In the genomic region with DNA sequence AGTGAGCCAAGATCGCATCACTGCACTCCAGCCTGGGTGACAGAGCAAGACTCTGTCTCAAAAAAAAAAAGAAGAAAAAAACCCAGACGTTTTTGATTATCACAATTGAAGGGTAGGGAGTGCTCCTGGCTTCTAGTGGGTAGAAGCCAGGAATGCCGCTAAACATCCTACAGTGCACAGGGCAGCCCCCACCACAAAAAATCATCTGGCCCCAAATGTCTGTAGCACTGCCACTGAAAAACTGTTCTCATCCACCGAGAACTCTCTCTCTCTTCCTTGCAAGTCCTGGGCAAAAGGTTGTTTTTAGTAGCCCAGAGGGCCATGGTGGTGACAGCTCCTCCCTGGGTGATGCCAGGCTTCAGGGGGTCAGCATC, we compare ENCODE assay signal across 12 cellular contexts. TPM values are rescaled to one million over a fixed set of nuclear protein-coding genes. Genes with fewer than 3 reads are reported as not detected.
A peak's percentile ranks its signal among the peaks of the same experiment; 100 is the strongest.
DNase-seq lines count a peak whose midpoint lies in the region; ATAC-seq, FAIRE-seq and TF ChIP-seq lines count a peak whose summit lies in the region.
"Had no signal": no experiment of that assay in that cellular context is flagged by ENCODE, and none has a peak within 500 bp of the region (broad histone marks: within the 10 kb centered on the region; RNA-seq: fewer than 3 reads in every experiment).

No MANE protein-coding gene starts in this region.

- H3K27me3 Mint-ChIP-seq in activated T-helper 17 cell treated with anti-CD3 and anti-CD28 coated beads, Interleukin-2, amount 50 U/mL, for 72 hours: no peaks in the 10 kb centered on the region
- H3K27me3 Mint-ChIP-seq: memory B cell; stimulated activated naive CD8-positive, alpha-beta T cell treated with anti-CD3 and anti-CD28 coated beads, Interleukin-15, Interleukin-2, amounts not matched to agents 100 ng/mL and 50 ng/mL, for 24 hours had no signal

- DNase-seq in HCT116 (ENCODE audit: low read depth, low spot score): no peak
- DNase-seq in keratinocyte (ENCODE audit: low read depth, low spot score): no peak
- DNase-seq in stomach: no peak
- no peak for DNase-seq in prostate gland (ENCODE audit: low spot score)
- DNase-seq: activated CD8-positive, alpha-beta memory T cell treated with anti-CD3 and anti-CD28 coated beads, Interleukin-2, amount 50 U/mL, for 4 hours had no signal

- no peak for TF ChIP-seq RAD21 in HCT116 (IDR thresholded peaks at IDR 0.05; ENCODE audit: low read depth)

- 45 to 67% (median 61%) methylated on average over 4 of the region's 4 CpGs for WGBS in stomach, 5 donors
- WGBS in prostate gland: 52% methylated on average over 4 of the region's 4 CpGs

- no peaks in the 10 kb centered on the region for H3K36me3 ChIP-seq in HCT116 (ENCODE audit: control insufficient read depth in 1 of 2, insufficient read depth in 2 of 2, low read length in 2 of 2)
- no peaks in the 10 kb centered on the region for H3K36me3 ChIP-seq in keratinocyte (ENCODE audit: control insufficient read depth in 2 of 2, extremely low read depth in 1 of 2, insufficient read depth in 2 of 2, low read length in 2 of 2)
- no peaks in the 10 kb centered on the region for H3K36me3 ChIP-seq in stomach
- H3K36me3 ChIP-seq in prostate gland: no peaks in the 10 kb centered on the region
- H3K36me3 ChIP-seq: MG63 had no signal

- peak overlapping the region; percentile 90 for H3K27ac Mint-ChIP-seq in activated T-helper 17 cell treated with anti-CD3 and anti-CD28 coated beads, Interleukin-2, amount 50 U/mL, for 72 hours

- H3K36me3 Mint-ChIP-seq in activated T-helper 17 cell treated with anti-CD3 and anti-CD28 coated beads, Interleukin-2, amount 50 U/mL, for 72 hours (ENCODE audit: low read depth): no peaks in the 10 kb centered on the region
- H3K36me3 Mint-ChIP-seq: memory B cell had no signal

- POLR2A ChIA-PET in HCT116 (lab: Charles Lee): interaction anchor here (0.6 kb wide), 1 partner anchor 267 kb away, joined by 3 read pairs; no protein-coding TSS in a partner anchor

- FAIRE-seq in keratinocyte (lab: Jason Lieb, UNC): no peak

- no peaks in the 10 kb centered on the region for H3K9me3 Mint-ChIP-seq in activated T-helper 17 cell treated with anti-CD3 and anti-CD28 coated beads, Interleukin-2, amount 50 U/mL, for 72 hours
- H3K9me3 Mint-ChIP-seq: memory B cell; stimulated activated naive CD8-positive, alpha-beta T cell treated with anti-CD3 and anti-CD28 coated beads, Interleukin-15, Interleukin-2, amounts not matched to agents 100 ng/mL and 50 ng/mL, for 24 hours had no signal

- BruUV-seq in HCT116 (replicated peaks; lab: Mats Ljungman, UMichigan): no TSS peak

- H3K9ac ChIP-seq in HCT116 (ENCODE audit: low read length): peak overlapping the region; percentile 49; the same call in 1 of the 2 replicates
- H3K9ac ChIP-seq in keratinocyte (ENCODE audit: control insufficient read depth, extremely low read depth, insufficient read depth, low read length): no peak overlapping the region

- H3K27me3 ChIP-seq in HCT116 (ENCODE audit: insufficient read depth, low read length) (peaks cover 4% of the 10 kb centered on the region; the same call in 1 of the 2 replicates), keratinocyte (ENCODE audit: control insufficient read depth, extremely low read depth, insufficient read depth, low read length) (no peaks in the 10 kb centered on the region), stomach (no peaks in the 10 kb centered on the region), prostate gland (replicated peaks; ENCODE audit: insufficient read depth) (no peaks in the 10 kb centered on the region)
- H3K27me3 ChIP-seq: MG63 had no signal

- H3K9me3 ChIP-seq in HCT116 (ENCODE audit: control insufficient read depth in 1 of 2, insufficient read depth in 1 of 2, low read depth in 1 of 2, low read length in 2 of 2) (no peaks in the 10 kb centered on the region), keratinocyte (ENCODE audit: control insufficient read depth, low read depth, low read length) (no peaks in the 10 kb centered on the region), stomach (no peaks in the 10 kb centered on the region), prostate gland (no peaks in the 10 kb centered on the region)
- H3K9me3 ChIP-seq: MG63 had no signal

- H3K9me1 ChIP-seq in keratinocyte (ENCODE audit: control insufficient read depth, extremely low read depth, insufficient read depth, low read length): peaks cover 5% of the 10 kb centered on the region

- no peak overlapping the region for H2AFZ ChIP-seq in HCT116 (ENCODE audit: low read depth, low read length, poor library complexity, severe bottlenecking)
- H2AFZ ChIP-seq in keratinocyte (ENCODE audit: control insufficient read depth, low read length): no peak overlapping the region

- intact Hi-C loops in HCT116 (cut with micrococcal nuclease) (no loop called here), stomach (cut with DNase I; ENCODE audit: low total_unique reads) (no loop called here), prostate gland (cut with DNase I) (no loop called here)

- CTCF ChIA-PET in HCT116 (lab: Charles Lee): no interaction called here

- H3K4me3 ChIP-seq in HCT116 (replicated peaks in 1 of 2; ENCODE audit: low read depth in 1 of 2, low read length in 2 of 2) (no peak overlapping the region), keratinocyte (ENCODE audit: control insufficient read depth in 2 of 3, extremely low read depth in 1 of 3, insufficient read depth in 2 of 3, low read depth in 1 of 3, low read length in 3 of 3) (no peak overlapping the region), stomach (no peak overlapping the region), prostate gland (no peak overlapping the region)
- H3K4me3 ChIP-seq: MG63 had no signal

- no peak for TF ChIP-seq CTCF in HCT116 (IDR thresholded peaks at IDR 0.05 in 2 of 3, conservative IDR thresholded peaks at IDR 0.05 in 1 of 3; ENCODE audit: borderline replicate concordance in 1 of 3, insufficient read depth in 1 of 3, low read depth in 2 of 3, low read length in 2 of 3)
- TF ChIP-seq CTCF in keratinocyte (optimal IDR thresholded peaks at IDR 0.05 in 1 of 3, IDR thresholded peaks at IDR 0.05 in 1 of 3, conservative IDR thresholded peaks at IDR 0.05 in 1 of 3; ENCODE audit: extremely low read depth in 1 of 3, insufficient read depth in 2 of 3, low read length in 3 of 3): no peak
- TF ChIP-seq CTCF in stomach (IDR thresholded peaks at IDR 0.05): no peak
- TF ChIP-seq CTCF in prostate gland (IDR thresholded peaks at IDR 0.05): no peak

- ATAC-seq in HCT116: no peak
- no peak for ATAC-seq in activated T-helper 17 cell treated with anti-CD3 and anti-CD28 coated beads, Interleukin-2, amount 50 U/mL, for 72 hours (replicated peaks)
- ATAC-seq in GM21786 (IDR thresholded peaks at IDR 0.05; ENCODE audit: unreplicated experiment): no peak
- no peak for ATAC-seq in GM21423 (IDR thresholded peaks at IDR 0.05; ENCODE audit: unreplicated experiment)
- no peak for ATAC-seq in HG02759 (IDR thresholded peaks at IDR 0.05; ENCODE audit: unreplicated experiment)

- H3K4me2 ChIP-seq in HCT116 (ENCODE audit: low read length) (peak overlapping the region; percentile 76), keratinocyte (ENCODE audit: control insufficient read depth, extremely low read depth, insufficient read depth, low read depth, low read length) (no peak overlapping the region)

- TF ChIP-seq POLR2A in HCT116 (IDR thresholded peaks at IDR 0.05; ENCODE audit: borderline replicate concordance, extremely low read depth, insufficient read depth, insufficient read length): no peak
- TF ChIP-seq POLR2A in stomach (IDR thresholded peaks at IDR 0.05): no peak
- no peak for TF ChIP-seq POLR2A in prostate gland (IDR thresholded peaks at IDR 0.05)

- no peaks in the 10 kb centered on the region for H3K9me2 ChIP-seq in HCT116 (ENCODE audit: insufficient read depth)

- peaks cover 8% of the 10 kb centered on the region; the same call in 1 of the 2 replicates for H4K20me1 ChIP-seq in HCT116 (ENCODE audit: insufficient read depth)
- H4K20me1 ChIP-seq in keratinocyte (ENCODE audit: control insufficient read depth, extremely low read depth, insufficient read depth, low read length): peaks cover 19% of the 10 kb centered on the region

- H3K79me2 ChIP-seq in HCT116 (ENCODE audit: insufficient read depth, low read length) (peaks cover 50% of the 10 kb centered on the region), keratinocyte (ENCODE audit: control insufficient read depth, insufficient read depth, low read length) (peaks cover 71% of the 10 kb centered on the region)

- dilution Hi-C loops in keratinocyte (cut with MboI; ENCODE audit: extremely low pct_ligation_motif_present, low sequenced_read_pairs): no loop called here

- H3K4me3 Mint-ChIP-seq in activated T-helper 17 cell treated with anti-CD3 and anti-CD28 coated beads, Interleukin-2, amount 50 U/mL, for 72 hours: peak overlapping the region; percentile 68
- H3K4me3 Mint-ChIP-seq: stimulated activated naive CD8-positive, alpha-beta T cell treated with anti-CD3 and anti-CD28 coated beads, Interleukin-15, Interleukin-2, amounts not matched to agents 100 ng/mL and 50 ng/mL, for 24 hours had no signal

- no peak for TF ChIP-seq EP300 in stomach (IDR thresholded peaks at IDR 0.05)

- peak overlapping the region; percentile 65 for H3K27ac ChIP-seq in HCT116 (ENCODE audit: low read depth, low read length)
- H3K27ac ChIP-seq in keratinocyte (ENCODE audit: control insufficient read depth, insufficient read depth, low read length): peak overlapping the region; percentile 19
- peak overlapping the region; percentile 32 to 92 (median 82) for H3K27ac ChIP-seq in stomach
- H3K27ac ChIP-seq in prostate gland: peak overlapping the region in 1 of 2 donors; percentile 69

- peaks cover 16% of the 10 kb centered on the region for H3K4me1 Mint-ChIP-seq in activated T-helper 17 cell treated with anti-CD3 and anti-CD28 coated beads, Interleukin-2, amount 50 U/mL, for 72 hours

- H3K4me1 ChIP-seq in HCT116 (ENCODE audit: control insufficient read depth in 1 of 2, insufficient read depth in 2 of 2, low read length in 2 of 2): peaks cover 39 to 48% of the 10 kb centered on the region in 2 experiments
- H3K4me1 ChIP-seq in keratinocyte (ENCODE audit: control insufficient read depth, extremely low read depth, insufficient read depth, low read length): peaks cover 24% of the 10 kb centered on the region
- H3K4me1 ChIP-seq in stomach: peaks cover 25 to 71% (median 50%) of the 10 kb centered on the region in 4 donors
- no peaks in the 10 kb centered on the region for H3K4me1 ChIP-seq in prostate gland (replicated peaks)

- RAD21 ChIA-PET in HCT116 (lab: Charles Lee; ENCODE audit: low non-redundant PET in 1 of 2, low total read pairs in 2 of 2, uncharacterized antibody in 2 of 2, unreplicated experiment in 2 of 2): no interaction called here

RNA-seq across cellular contexts. Expression of gene GPR157, which starts 35.6 kb away (rescaled TPM):
- total RNA-seq in HCT116 (2021; ENCODE audit: unreplicated experiment) (7.7 TPM), stomach (10 to 100 TPM in 1 of 5 donors, 1 to 10 TPM in 4; 3.1 to 16.5 (median 7.0) TPM), prostate gland (10 to 100 TPM in 1 of 2 donors, 1 to 10 TPM in 1; 5.6 to 10.7 TPM)
- polyA plus RNA-seq in HCT116 (2012): 2.2 and 4.3 TPM in 2 replicates
- 10 to 100 TPM; 16.0 to 23.8 TPM for total RNA-seq in activated T-helper 17 cell treated with anti-CD3 and anti-CD28 coated beads, Interleukin-2, amount 50 U/mL, for 72 hours
- polyA plus RNA-seq in keratinocyte (4.4 to 6.5 TPM (median 6.1 TPM) in 3 replicates), stomach (1 to 10 TPM in 2 of 3 donors, under 1 TPM in 1; 0.15 to 3.7 (median 1.1) TPM)
- polyA plus RNA-seq in keratinocyte (2011; ENCODE audit: low read depth): 6.1 TPM
- polyA plus RNA-seq in keratinocyte (2011; cell fraction: cytosol; rRNA removed): 3.5 and 3.6 TPM in 2 replicates
- polyA plus RNA-seq in keratinocyte (2011; cell fraction: nucleus; rRNA removed): 8.9 and 9.9 TPM in 2 replicates
- 11.2 and 16.4 TPM in 2 replicates for polyA plus RNA-seq in keratinocyte (2012; ENCODE audit: low replicate concordance)
- 6.5 to 11.5 TPM (median 11.1 TPM) in 3 replicates for polyA minus RNA-seq in keratinocyte
- polyA minus RNA-seq in keratinocyte (2011; cell fraction: cytosol; rRNA and poly(A)+ RNA removed): 32.4 TPM
- 12.2 and 52.3 TPM in 2 replicates for polyA minus RNA-seq in keratinocyte (2011; cell fraction: nucleus; rRNA and poly(A)+ RNA removed)
